Comparison of ENCODE assay signal across 10 cellular contexts in the genomic region with DNA sequence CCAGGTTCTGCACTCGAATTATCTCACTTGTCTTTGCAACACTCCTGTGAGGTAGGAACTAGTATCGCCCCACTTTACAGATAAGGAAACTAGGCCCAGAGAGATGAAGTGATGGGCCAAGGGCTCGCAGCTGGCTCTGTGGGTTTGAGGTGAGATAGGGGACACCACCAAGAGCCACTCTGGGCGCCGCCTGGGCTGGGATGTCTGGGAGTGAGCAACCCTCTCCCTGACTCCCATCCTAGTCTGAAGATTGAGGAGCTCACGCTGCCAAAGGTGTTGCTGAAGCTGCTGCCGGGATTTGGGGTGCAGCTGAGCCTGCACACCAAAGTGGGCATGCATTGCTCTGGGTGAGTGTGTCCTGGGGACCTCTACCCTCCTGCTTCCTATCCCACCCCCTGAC. TPM values are rescaled to one million over a fixed set of nuclear protein-coding genes. Genes with fewer than 3 reads are reported as not detected.
"Had no signal": no experiment of that assay in that cellular context is flagged by ENCODE, and none has a peak within 500 bp of the region (broad histone marks: within the 10 kb centered on the region; RNA-seq: fewer than 3 reads in every experiment).

No MANE protein-coding gene starts in this region.

- H3K27ac ChIP-seq: GM23248, HL-60 had no signal

- H3K9ac ChIP-seq: GM23248 had no signal

- H3K9me3 ChIP-seq: HAP-1 had no signal

- H3K27ac Mint-ChIP-seq: HFFc6 had no signal

- H3K9me3 Mint-ChIP-seq: HFFc6 had no signal

- H3K36me3 ChIP-seq: HAP-1 had no signal

- FAIRE-seq: K562 had no signal

- DNase-seq: GM23248, GOT3, HFFc6, IMR-90 had no signal

- H3K4me3 ChIP-seq: GM23248, HAP-1, K562 had no signal

- H3K4me3 Mint-ChIP-seq: HFFc6 had no signal

- H3K4me1 ChIP-seq: HAP-1 had no signal

RNA-seq across cellular contexts. Expression of a gene that starts 5.4 kb away (rescaled TPM):
- total RNA-seq: GM23248, H4, H7, HFFc6, HT1080, IMR-90, K562 had no signal
- polyA plus RNA-seq: GM23248, IMR-90, K562 had no signal

RNA-seq across cellular contexts. Expression of a gene that starts 20.3 kb away (rescaled TPM):
- total RNA-seq: GM23248, H4, H7, HFFc6, HT1080, IMR-90, K562 had no signal
- polyA plus RNA-seq: GM23248, IMR-90, K562 had no signal

RNA-seq across cellular contexts. Expression of a gene that starts 27.7 kb away (rescaled TPM):
- total RNA-seq: GM23248, H4, H7, HFFc6, HT1080, IMR-90, K562 had no signal
- polyA plus RNA-seq: GM23248, IMR-90, K562 had no signal

RNA-seq across cellular contexts. Expression of a gene that starts 51.6 kb away (rescaled TPM):
- total RNA-seq: GM23248, H4, H7, HFFc6, HT1080, IMR-90, K562 had no signal
- polyA plus RNA-seq: GM23248, IMR-90, K562 had no signal

RNA-seq across cellular contexts. Expression of a gene that starts 54.9 kb away (rescaled TPM):
- total RNA-seq: GM23248, H4, H7, HFFc6, HT1080, IMR-90, K562 had no signal
- polyA plus RNA-seq: GM23248, IMR-90, K562 had no signal
